8 cellular contexts compared by ENCODE assay signal in genomic region chr18:14978962-14979535, GRCh38.
DNase-seq lines count a peak whose midpoint lies in the region; ATAC-seq, FAIRE-seq and TF ChIP-seq lines count a peak whose summit lies in the region.

No MANE protein-coding gene starts in this region.

- intact Hi-C loops in activated T-helper 1 cell treated with anti-CD3 and anti-CD28 coated beads, Interleukin-12 subunit alpha, Interleukin-12 subunit beta, Interleukin-2, Interleukin-4 antibody, amounts not matched to agents 30 ng/mL and 10 ng/mL and 1 ng/mL, durations not matched to agents 14 hours and 24 hours and 36 hours (cut with micrococcal nuclease): no loop called here

- ATAC-seq in activated naive CD8-positive, alpha-beta T cell treated with anti-CD3 and anti-CD28 coated beads, Interleukin-2, amount 50 U/mL, for 24 hours: no peak
- ATAC-seq in GM19324 (IDR thresholded peaks at IDR 0.05; ENCODE audit: low FRiP score, unreplicated experiment): no peak

- H3K4me1 Mint-ChIP-seq in activated naive CD8-positive, alpha-beta T cell treated with anti-CD3 and anti-CD28 coated beads, Interleukin-2, amount 50 U/mL, for 24 hours: no peaks in the 10 kb centered on the region
- H3K4me1 Mint-ChIP-seq in activated T-helper 1 cell treated with anti-CD3 and anti-CD28 coated beads, Interleukin-12 subunit alpha, Interleukin-12 subunit beta, Interleukin-2, Interleukin-4 antibody, amounts not matched to agents 30 ng/mL and 10 ng/mL and 1 ng/mL, durations not matched to agents 14 hours and 24 hours and 36 hours (ENCODE audit: low read depth): no peaks in the 10 kb centered on the region

- no peaks in the 10 kb centered on the region for H3K9me3 Mint-ChIP-seq in activated naive CD8-positive, alpha-beta T cell treated with anti-CD3 and anti-CD28 coated beads, Interleukin-2, amount 50 U/mL, for 24 hours
- peaks cover 7% of the 10 kb centered on the region for H3K9me3 Mint-ChIP-seq in activated T-helper 1 cell treated with anti-CD3 and anti-CD28 coated beads, Interleukin-12 subunit alpha, Interleukin-12 subunit beta, Interleukin-2, Interleukin-4 antibody, amounts not matched to agents 30 ng/mL and 10 ng/mL and 1 ng/mL, durations not matched to agents 14 hours and 24 hours and 36 hours

- no peaks in the 10 kb centered on the region for H3K36me3 Mint-ChIP-seq in activated naive CD8-positive, alpha-beta T cell treated with anti-CD3 and anti-CD28 coated beads, Interleukin-2, amount 50 U/mL, for 24 hours (ENCODE audit: low read depth)
- no peaks in the 10 kb centered on the region for H3K36me3 Mint-ChIP-seq in activated T-helper 1 cell treated with anti-CD3 and anti-CD28 coated beads, Interleukin-12 subunit alpha, Interleukin-12 subunit beta, Interleukin-2, Interleukin-4 antibody, amounts not matched to agents 30 ng/mL and 10 ng/mL and 1 ng/mL, durations not matched to agents 14 hours and 24 hours and 36 hours (ENCODE audit: low read depth)

- DNase-seq in D341Med (ENCODE audit: low spot score): peak; percentile 71
- DNase-seq in activated naive CD8-positive, alpha-beta T cell treated with anti-CD3 and anti-CD28 coated beads, Interleukin-2, amount 50 U/mL, for 24 hours: peak; percentile 39
- DNase-seq in medulla oblongata (ENCODE audit: extremely low spot score): peak; percentile 30
- DNase-seq in NCI-H2107 treated with DMSO at 0.1 percent for 48 hours (lab: John Stamatoyannopoulos, UW; ENCODE audit: unreplicated experiment): no peak
- DNase-seq in activated T-helper 1 cell treated with anti-CD3 and anti-CD28 coated beads, Interleukin-12 subunit alpha, Interleukin-12 subunit beta, Interleukin-2, Interleukin-4 antibody, amounts not matched to agents 30 ng/mL and 10 ng/mL and 1 ng/mL, durations not matched to agents 14 hours and 24 hours and 36 hours (ENCODE audit: low spot score): no peak
- no peak for DNase-seq in GM12891 (ENCODE audit: insufficient read length, low spot score)

- TF ChIP-seq CTCF in LNCAP (IDR thresholded peaks at IDR 0.05): peak; percentile 71

- H3K27ac Mint-ChIP-seq in activated naive CD8-positive, alpha-beta T cell treated with anti-CD3 and anti-CD28 coated beads, Interleukin-2, amount 50 U/mL, for 24 hours: no peak overlapping the region
- no peak overlapping the region for H3K27ac Mint-ChIP-seq in activated T-helper 1 cell treated with anti-CD3 and anti-CD28 coated beads, Interleukin-12 subunit alpha, Interleukin-12 subunit beta, Interleukin-2, Interleukin-4 antibody, amounts not matched to agents 30 ng/mL and 10 ng/mL and 1 ng/mL, durations not matched to agents 14 hours and 24 hours and 36 hours

- FAIRE-seq in GM12891 (lab: Jason Lieb, UNC): no peak

- no peaks in the 10 kb centered on the region for H3K27me3 Mint-ChIP-seq in activated naive CD8-positive, alpha-beta T cell treated with anti-CD3 and anti-CD28 coated beads, Interleukin-2, amount 50 U/mL, for 24 hours
- peaks cover 2% of the 10 kb centered on the region for H3K27me3 Mint-ChIP-seq in activated T-helper 1 cell treated with anti-CD3 and anti-CD28 coated beads, Interleukin-12 subunit alpha, Interleukin-12 subunit beta, Interleukin-2, Interleukin-4 antibody, amounts not matched to agents 30 ng/mL and 10 ng/mL and 1 ng/mL, durations not matched to agents 14 hours and 24 hours and 36 hours (ENCODE audit: insufficient read depth)

- TF ChIP-seq POLR2A in GM12891 (IDR thresholded peaks at IDR 0.05; ENCODE audit: low read depth, low read length): no peak

- no peak overlapping the region for H3K4me3 Mint-ChIP-seq in activated naive CD8-positive, alpha-beta T cell treated with anti-CD3 and anti-CD28 coated beads, Interleukin-2, amount 50 U/mL, for 24 hours
- H3K4me3 Mint-ChIP-seq in activated T-helper 1 cell treated with anti-CD3 and anti-CD28 coated beads, Interleukin-12 subunit alpha, Interleukin-12 subunit beta, Interleukin-2, Interleukin-4 antibody, amounts not matched to agents 30 ng/mL and 10 ng/mL and 1 ng/mL, durations not matched to agents 14 hours and 24 hours and 36 hours: no peak overlapping the region

TF ChIP-seq in GM12891, 5 proteins besides CTCF, POLR2A, EP300 and RAD21:
- TF ChIP-seq POU2F2 (IDR thresholded peaks at IDR 0.05; ENCODE audit: low read depth, low read length) (no peak), SPI1 (IDR thresholded peaks at IDR 0.05; ENCODE audit: low read depth, low read length) (no peak)

Comparison
In these comparisons a context has a peak if more than half of its experiments do, and no peak if none do; other contexts are left out.
1. DNase-seq: peak in D341Med (single experiment), activated naive CD8-positive, alpha-beta T cell treated with anti-CD3 and anti-CD28 coated beads, Interleukin-2, amount 50 U/mL, for 24 hours (single experiment) and medulla oblongata (single experiment); none in NCI-H2107 treated with DMSO at 0.1 percent for 48 hours (single experiment), activated T-helper 1 cell treated with anti-CD3 and anti-CD28 coated beads, Interleukin-12 subunit alpha, Interleukin-12 subunit beta, Interleukin-2, Interleukin-4 antibody, amounts not matched to agents 30 ng/mL and 10 ng/mL and 1 ng/mL, durations not matched to agents 14 hours and 24 hours and 36 hours (single experiment) and GM12891 (single experiment).